8 cellular contexts compared by ENCODE assay signal in genomic region chr1:174023438-174023837, GRCh38. TPM values are rescaled to one million over a fixed set of nuclear protein-coding genes. Genes with fewer than 3 reads are reported as not detected.
A peak's percentile ranks its signal among the peaks of the same experiment; 100 is the strongest.
DNase-seq lines count a peak whose midpoint lies in the region; ATAC-seq and TF ChIP-seq lines count a peak whose summit lies in the region.

No MANE protein-coding gene starts in this region.

- H2AFZ ChIP-seq in OCI-LY3 (ENCODE audit: low read depth, low read length): 0 out of 2 replicates have a peak overlapping the region, but pooled peaks have one; percentile 88

- no peaks in the 10 kb centered on the region for H3K9me3 Mint-ChIP-seq in T-helper 1 cell treated with Interleukin-12 subunit alpha and Interleukin-12 subunit beta and Interleukin-4 antibody, amounts not matched to agents 30 μg/mL and 1 μg/mL, for 36 hours
- H3K9me3 Mint-ChIP-seq in chondrocyte (ENCODE audit: low read depth): no peaks in the 10 kb centered on the region

- no peaks in the 10 kb centered on the region for H3K9me3 ChIP-seq in OCI-LY3 (ENCODE audit: insufficient read depth, low read length)

- H3K4ac ChIP-seq in mesendoderm (ENCODE audit: low read depth, low read length): no peak overlapping the region

- H3K27ac ChIP-seq in OCI-LY3 (ENCODE audit: low read length) (no peak overlapping the region), mesendoderm (ENCODE audit: low read depth, low read length) (peak overlapping the region; percentile 46)

- peak overlapping the region; percentile 68 for H3K4me3 Mint-ChIP-seq in T-helper 1 cell treated with Interleukin-12 subunit alpha and Interleukin-12 subunit beta and Interleukin-4 antibody, amounts not matched to agents 30 μg/mL and 1 μg/mL, for 36 hours
- peak overlapping the region; percentile 10 for H3K4me3 Mint-ChIP-seq in chondrocyte (ENCODE audit: unreplicated experiment)

- H3K4me1 Mint-ChIP-seq in T-helper 1 cell treated with Interleukin-12 subunit alpha and Interleukin-12 subunit beta and Interleukin-4 antibody, amounts not matched to agents 30 μg/mL and 1 μg/mL, for 36 hours (ENCODE audit: low read depth): peaks cover 35% of the 10 kb centered on the region
- H3K4me1 Mint-ChIP-seq in chondrocyte (ENCODE audit: low read depth): peaks cover 37% of the 10 kb centered on the region

- no peak overlapping the region for H2BK5ac ChIP-seq in mesendoderm (ENCODE audit: low read length)

- H3K27ac Mint-ChIP-seq in T-helper 1 cell treated with Interleukin-12 subunit alpha and Interleukin-12 subunit beta and Interleukin-4 antibody, amounts not matched to agents 30 μg/mL and 1 μg/mL, for 36 hours: peak overlapping the region; percentile 64
- peak overlapping the region; percentile 99 for H3K27ac Mint-ChIP-seq in chondrocyte (ENCODE audit: unreplicated experiment)

- H3K79me1 ChIP-seq in mesendoderm (ENCODE audit: low read length): peaks cover 2% of the 10 kb centered on the region

- H3K27me3 ChIP-seq in OCI-LY3 (ENCODE audit: low read depth, low read length) (no peaks in the 10 kb centered on the region), mesendoderm (ENCODE audit: insufficient read depth, low read length, poor library complexity) (no peaks in the 10 kb centered on the region)

- H3K56ac ChIP-seq in mesendoderm (ENCODE audit: low read length): peak overlapping the region; percentile 6

- no peak overlapping the region for H2BK15ac ChIP-seq in mesendoderm (replicated peaks; ENCODE audit: low read depth)

- H4K5ac ChIP-seq in mesendoderm (ENCODE audit: low read length): no peak overlapping the region

- TF ChIP-seq CTCF in OCI-LY3 (IDR thresholded peaks at IDR 0.05; ENCODE audit: low read depth, low read length) (no peak), chondrocyte (IDR thresholded peaks at IDR 0.05) (no peak)

- peaks cover 27% of the 10 kb centered on the region for H4K20me1 ChIP-seq in OCI-LY3 (ENCODE audit: insufficient read depth, low read length)

- peaks cover 18% of the 10 kb centered on the region for H3K36me3 Mint-ChIP-seq in T-helper 1 cell treated with Interleukin-12 subunit alpha and Interleukin-12 subunit beta and Interleukin-4 antibody, amounts not matched to agents 30 μg/mL and 1 μg/mL, for 36 hours (ENCODE audit: low read depth)
- no peaks in the 10 kb centered on the region for H3K36me3 Mint-ChIP-seq in chondrocyte (ENCODE audit: low read depth)

- H3K9ac ChIP-seq in OCI-LY3 (ENCODE audit: low read length) (0 out of 2 replicates have a peak overlapping the region, but pooled peaks have one; percentile 81), mesendoderm (ENCODE audit: low read length) (peak overlapping the region; percentile 12)

- H3K79me2 ChIP-seq in OCI-LY3 (ENCODE audit: low read length) (peaks cover 37% of the 10 kb centered on the region), mesendoderm (ENCODE audit: control insufficient read depth, insufficient read depth, low read length) (peaks cover 22% of the 10 kb centered on the region)

- no peaks in the 10 kb centered on the region for H3K27me3 Mint-ChIP-seq in T-helper 1 cell treated with Interleukin-12 subunit alpha and Interleukin-12 subunit beta and Interleukin-4 antibody, amounts not matched to agents 30 μg/mL and 1 μg/mL, for 36 hours (ENCODE audit: low read depth)
- H3K27me3 Mint-ChIP-seq in chondrocyte (ENCODE audit: low read depth): no peaks in the 10 kb centered on the region

- H2BK120ac ChIP-seq in mesendoderm (ENCODE audit: low read depth, low read length): peak overlapping the region; percentile 64

- H3K4me3 ChIP-seq in OCI-LY3 (ENCODE audit: low read length) (0 out of 2 replicates have a peak overlapping the region, but pooled peaks have one; percentile 85), mesendoderm (ENCODE audit: low read length) (no peak overlapping the region)

- H3K4me1 ChIP-seq in OCI-LY3 (ENCODE audit: low read length): peaks cover 26% of the 10 kb centered on the region
- peaks cover 2% of the 10 kb centered on the region for H3K4me1 ChIP-seq in mesendoderm (ENCODE audit: control insufficient read depth, low read depth, low read length)

- no peak overlapping the region for H4K8ac ChIP-seq in mesendoderm (ENCODE audit: low read depth, low read length)

- no peak for DNase-seq in T-helper 1 cell
- no peak for DNase-seq in chondrocyte (ENCODE audit: low spot score)
- DNase-seq in mesendoderm: peak; percentile 98
- no peak for DNase-seq in NCI-H146 treated with DMSO at 0.1 percent for 48 hours (lab: John Stamatoyannopoulos, UW; ENCODE audit: unreplicated experiment)

- no peak for ATAC-seq in GM19395 (IDR thresholded peaks at IDR 0.05; ENCODE audit: unreplicated experiment)
- no peak for ATAC-seq in HG02763 (IDR thresholded peaks at IDR 0.05; ENCODE audit: unreplicated experiment)

- H3K4me2 ChIP-seq in OCI-LY3 (ENCODE audit: low read length) (peak overlapping the region; percentile 85), mesendoderm (ENCODE audit: low read length) (no peak overlapping the region)

- WGBS in mesendoderm (ENCODE audit: extremely low coverage, insufficient coverage, low lambda C conversion rate): no CpG with 5 or more reads among the region's 3 CpGs

- H3K36me3 ChIP-seq in OCI-LY3 (replicated peaks; ENCODE audit: low read depth, low read length) (peaks cover 12% of the 10 kb centered on the region), mesendoderm (ENCODE audit: control insufficient read depth, insufficient read depth, low read length) (no peaks in the 10 kb centered on the region)

- no peak overlapping the region for H2AK5ac ChIP-seq in mesendoderm (ENCODE audit: low read length)

- no peak overlapping the region for H3K18ac ChIP-seq in mesendoderm (ENCODE audit: low read length)

- H3K23ac ChIP-seq in mesendoderm (ENCODE audit: low read length): no peak overlapping the region

RNA-seq across cellular contexts. Expression of gene RC3H1, which starts 1.3 kb away (rescaled TPM):
- 24.7 to 26.8 TPM (median 25.7 TPM) in 3 replicates for total RNA-seq in chondrocyte
- 9.6 TPM for polyA plus RNA-seq in mesendoderm (2013, experiment 1 of 2)
- polyA plus RNA-seq in mesendoderm (2013, experiment 2 of 2): 8.9 TPM
